ENCODE assay signal across 13 cellular contexts in the genomic region with DNA sequence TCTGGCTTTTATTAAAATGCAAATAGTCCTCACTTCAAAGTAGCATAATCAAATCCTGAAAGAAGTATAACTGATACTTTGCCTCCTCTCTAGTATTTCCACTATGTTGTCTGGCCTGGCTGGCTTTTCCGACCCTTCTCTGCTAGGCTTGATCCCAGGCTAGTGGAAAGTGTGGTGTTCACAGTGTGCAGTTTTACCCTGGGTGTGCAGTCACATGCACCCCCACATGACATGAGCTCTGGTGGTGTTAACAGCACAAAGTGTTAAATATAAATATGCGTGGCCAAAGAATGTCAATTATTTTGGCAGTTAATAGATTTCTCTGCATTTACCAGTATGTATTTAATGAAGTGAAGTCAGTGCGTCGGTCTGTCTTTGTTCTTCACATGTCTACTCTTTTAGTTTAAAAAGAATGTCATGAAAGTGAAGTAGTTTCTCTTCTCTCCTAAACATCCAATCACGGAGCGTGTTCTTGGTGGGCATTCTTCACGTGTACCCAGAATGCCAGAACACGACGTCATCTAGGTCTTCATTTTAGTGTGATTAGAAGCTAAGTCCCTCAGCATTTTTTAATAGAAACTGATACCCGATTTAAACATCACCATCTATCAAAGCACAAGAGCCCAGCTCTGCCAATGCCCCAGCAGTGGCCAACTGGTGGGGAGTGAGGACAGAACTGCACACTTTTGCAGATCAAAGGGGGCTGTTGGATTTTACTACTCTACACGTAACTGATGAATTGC.
DNase-seq lines count a peak whose midpoint lies in the region; ATAC-seq and TF ChIP-seq lines count a peak whose summit lies in the region.
"Had no signal": no experiment of that assay in that cellular context is flagged by ENCODE, and none has a peak within 500 bp of the region (broad histone marks: within the 10 kb centered on the region; RNA-seq: fewer than 3 reads in every experiment).

No MANE protein-coding gene starts in this region.

- no peaks in the 10 kb centered on the region for H3K9me3 ChIP-seq in HEK293 (ENCODE audit: control insufficient read depth, insufficient read depth, low read depth, low read length)
- no peaks in the 10 kb centered on the region for H3K9me3 ChIP-seq in lower lobe of right lung
- no peaks in the 10 kb centered on the region for H3K9me3 ChIP-seq in stomach

- DNase-seq in WTC11 (ENCODE audit: low spot score) (no peak), lower lobe of right lung (no peak), stomach (no peak), occipital lobe (lab: John Stamatoyannopoulos, UW) (no peak), NCI-H1417 treated with DMSO at 0.1 percent for 48 hours (lab: John Stamatoyannopoulos, UW) (no peak), NCI-H2081 treated with DMSO at 0.1 percent for 48 hours (lab: John Stamatoyannopoulos, UW) (no peak)
- DNase-seq: activated CD8-positive, alpha-beta memory T cell treated with anti-CD3 and anti-CD28 coated beads, Interleukin-2, amount 10 ng/mL, durations not matched to agents 7 days and 5 days; NCI-H524; SHP77 had no signal

- no peak overlapping the region for H3K4me3 ChIP-seq in HEK293 (ENCODE audit: low read depth, low read length)
- H3K4me3 ChIP-seq in lower lobe of right lung = no peak overlapping the region
- H3K4me3 ChIP-seq in stomach = no peak overlapping the region

- peak overlapping the region; percentile 54 for H3K27ac Mint-ChIP-seq in WTC11
- H3K27ac Mint-ChIP-seq: activated CD8-positive, alpha-beta memory T cell treated with anti-CD3 and anti-CD28 coated beads, Interleukin-2, amount 10 ng/mL, durations not matched to agents 7 days and 5 days; activated naive CD8-positive, alpha-beta T cell had no signal

- POLR2A ChIA-PET in HEK293 (lab: Yijun Ruan, JAX) (no interaction called here), WTC11 (lab: Charles Lee) (no interaction called here)

- H3K4me3 Mint-ChIP-seq in WTC11 = no peak overlapping the region
- H3K4me3 Mint-ChIP-seq: activated CD8-positive, alpha-beta memory T cell treated with anti-CD3 and anti-CD28 coated beads, Interleukin-2, amount 10 ng/mL, durations not matched to agents 7 days and 5 days; activated naive CD8-positive, alpha-beta T cell had no signal

- TF ChIP-seq POLR2A in stomach (IDR thresholded peaks at IDR 0.05) = no peak

- H3K27ac ChIP-seq in HEK293 (ENCODE audit: extremely low read depth, low read depth, low read length) = no peak overlapping the region
- peak overlapping the region; percentile 42 for H3K27ac ChIP-seq in lower lobe of right lung
- peak overlapping the region; percentile 75 to 80 (median 79) for H3K27ac ChIP-seq in stomach
- H3K27ac ChIP-seq: C4-2B had no signal

- no peaks in the 10 kb centered on the region for H3K4me1 Mint-ChIP-seq in WTC11

- no peaks in the 10 kb centered on the region for H3K27me3 Mint-ChIP-seq in WTC11 (ENCODE audit: low read depth)
- H3K27me3 Mint-ChIP-seq: activated CD8-positive, alpha-beta memory T cell treated with anti-CD3 and anti-CD28 coated beads, Interleukin-2, amount 10 ng/mL, durations not matched to agents 7 days and 5 days; activated naive CD8-positive, alpha-beta T cell had no signal

- H3K27me3 ChIP-seq in lower lobe of right lung (ENCODE audit: low read depth) (no peaks in the 10 kb centered on the region), stomach (no peaks in the 10 kb centered on the region)

- TF ChIP-seq EP300 in stomach (IDR thresholded peaks at IDR 0.05) = no peak

- H3K36me3 Mint-ChIP-seq in WTC11 = no peaks in the 10 kb centered on the region
- H3K36me3 Mint-ChIP-seq: activated CD8-positive, alpha-beta memory T cell treated with anti-CD3 and anti-CD28 coated beads, Interleukin-2, amount 10 ng/mL, durations not matched to agents 7 days and 5 days had no signal

- peaks cover 10% of the 10 kb centered on the region; the same call in 1 of the 2 replicates for H3K4me1 ChIP-seq in HEK293 (ENCODE audit: control insufficient read depth, insufficient read depth, low read length)
- H3K4me1 ChIP-seq in lower lobe of right lung = peaks cover 72% of the 10 kb centered on the region
- peaks cover 65 to 96% (median 82%) of the 10 kb centered on the region in 4 donors for H3K4me1 ChIP-seq in stomach

- H3K36me3 ChIP-seq in HEK293 (ENCODE audit: control insufficient read depth in 2 of 2, insufficient read depth in 1 of 2, low read length in 2 of 2) (no peaks in the 10 kb centered on the region), lower lobe of right lung (peaks cover 9% of the 10 kb centered on the region), stomach (peaks cover 0 to 5% (median 0%) of the 10 kb centered on the region in 4 donors)

- 51 to 57% (median 55%) methylated on average over 11 of the region's 11 CpGs for WGBS in stomach, 5 donors

- TF ChIP-seq CTCF in HEK293 (tag by site-specific recombination; IDR thresholded peaks at IDR 0.05) = no peak
- no peak for TF ChIP-seq CTCF in WTC11 (IDR thresholded peaks at IDR 0.05)
- no peak for TF ChIP-seq CTCF in lower lobe of right lung (IDR thresholded peaks at IDR 0.05)
- TF ChIP-seq CTCF in stomach (IDR thresholded peaks at IDR 0.05) = no peak

- no peak for ATAC-seq in WTC11
- no peak for ATAC-seq in lower lobe of right lung
- ATAC-seq in GM19467 (IDR thresholded peaks at IDR 0.05; ENCODE audit: unreplicated experiment) = no peak
- ATAC-seq: activated CD8-positive, alpha-beta memory T cell treated with anti-CD3 and anti-CD28 coated beads, Interleukin-2, amount 10 ng/mL, durations not matched to agents 7 days and 5 days had no signal

- intact Hi-C loops in lower lobe of right lung (cut with DNase I) (no loop called here), stomach (cut with DNase I; ENCODE audit: low total_unique reads) (no loop called here)

- CTCF ChIA-PET in HEK293 (lab: Yijun Ruan, JAX) = interaction anchor here (0.6 to 1.5 kb wide), 4 partner anchors 96 to 362 kb away, joined by 3 to 6 read pairs (median 4); no protein-coding TSS in a partner anchor
- CTCF ChIA-PET in WTC11 (lab: Charles Lee) = interaction anchor here (1.0 kb wide), 1 partner anchor 14 kb away, joined by 3 read pairs; no protein-coding TSS in a partner anchor

- no peaks in the 10 kb centered on the region for H3K9me3 Mint-ChIP-seq in WTC11

TF ChIP-seq in HEK293, 187 proteins besides CTCF, POLR2A, EP300 and RAD21:
- TF ChIP-seq ZNF561 (tag by site-specific recombination; IDR thresholded peaks at IDR 0.05; ENCODE audit: borderline replicate concordance) (no peak), MZF1 (tag by site-specific recombination; IDR thresholded peaks at IDR 0.05; ENCODE audit: borderline replicate concordance) (peak; percentile 35; the same call in 1 of the 2 replicates)

TF ChIP-seq in WTC11, 78 proteins besides CTCF, POLR2A, EP300 and RAD21 (continues in another document):
- TF ChIP-seq CREB1 (CRISPR knock-in tag; IDR thresholded peaks at IDR 0.05) (no peak), ATF1 (CRISPR knock-in tag; IDR thresholded peaks at IDR 0.05) (no peak), KAT7 (CRISPR knock-in tag; IDR thresholded peaks at IDR 0.05; ENCODE audit: borderline replicate concordance) (no peak), PRRX2 (CRISPR knock-in tag; IDR thresholded peaks at IDR 0.05) (no peak), ESRRA (CRISPR knock-in tag; IDR thresholded peaks at IDR 0.05; ENCODE audit: borderline replicate concordance) (no peak)
- TF ChIP-seq, protein P1, sequence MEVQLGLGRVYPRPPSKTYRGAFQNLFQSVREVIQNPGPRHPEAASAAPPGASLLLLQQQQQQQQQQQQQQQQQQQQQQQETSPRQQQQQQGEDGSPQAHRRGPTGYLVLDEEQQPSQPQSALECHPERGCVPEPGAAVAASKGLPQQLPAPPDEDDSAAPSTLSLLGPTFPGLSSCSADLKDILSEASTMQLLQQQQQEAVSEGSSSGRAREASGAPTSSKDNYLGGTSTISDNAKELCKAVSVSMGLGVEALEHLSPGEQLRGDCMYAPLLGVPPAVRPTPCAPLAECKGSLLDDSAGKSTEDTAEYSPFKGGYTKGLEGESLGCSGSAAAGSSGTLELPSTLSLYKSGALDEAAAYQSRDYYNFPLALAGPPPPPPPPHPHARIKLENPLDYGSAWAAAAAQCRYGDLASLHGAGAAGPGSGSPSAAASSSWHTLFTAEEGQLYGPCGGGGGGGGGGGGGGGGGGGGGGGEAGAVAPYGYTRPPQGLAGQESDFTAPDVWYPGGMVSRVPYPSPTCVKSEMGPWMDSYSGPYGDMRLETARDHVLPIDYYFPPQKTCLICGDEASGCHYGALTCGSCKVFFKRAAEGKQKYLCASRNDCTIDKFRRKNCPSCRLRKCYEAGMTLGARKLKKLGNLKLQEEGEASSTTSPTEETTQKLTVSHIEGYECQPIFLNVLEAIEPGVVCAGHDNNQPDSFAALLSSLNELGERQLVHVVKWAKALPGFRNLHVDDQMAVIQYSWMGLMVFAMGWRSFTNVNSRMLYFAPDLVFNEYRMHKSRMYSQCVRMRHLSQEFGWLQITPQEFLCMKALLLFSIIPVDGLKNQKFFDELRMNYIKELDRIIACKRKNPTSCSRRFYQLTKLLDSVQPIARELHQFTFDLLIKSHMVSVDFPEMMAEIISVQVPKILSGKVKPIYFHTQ (CRISPR knock-in tag; IDR thresholded peaks at IDR 0.05) = no peak
